ENCODE assay signal across 20 cellular contexts in the genomic region with DNA sequence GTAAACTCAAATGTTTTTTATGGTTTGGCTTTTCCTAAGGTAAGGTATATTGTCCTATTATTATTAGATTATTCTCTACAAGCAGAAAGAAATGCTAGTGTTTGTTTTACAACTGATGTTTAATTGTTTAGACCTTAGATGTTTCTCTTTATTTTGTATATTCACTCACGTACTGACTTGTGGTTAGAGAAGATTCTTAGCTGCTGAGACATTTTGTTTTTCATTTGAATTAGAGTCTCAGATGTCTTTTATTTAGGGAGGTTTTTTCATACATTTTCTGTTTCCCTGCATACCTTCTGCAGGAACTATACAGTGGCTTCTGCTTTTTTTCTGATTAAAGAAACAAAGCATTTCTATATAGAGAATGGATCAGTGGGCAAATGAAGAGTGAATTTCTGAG.
DNase-seq lines count a peak whose midpoint lies in the region; ATAC-seq and TF ChIP-seq lines count a peak whose summit lies in the region.
"Had no signal": no experiment of that assay in that cellular context is flagged by ENCODE, and none has a peak within 500 bp of the region (broad histone marks: within the 10 kb centered on the region; RNA-seq: fewer than 3 reads in every experiment).

No MANE protein-coding gene starts in this region.

- no peaks in the 10 kb centered on the region for H3K27me3 ChIP-seq in SK-N-SH (ENCODE audit: insufficient read depth)
- H3K27me3 ChIP-seq in adipocyte (replicated peaks; ENCODE audit: control insufficient read depth, insufficient read depth, low read length), result no peaks in the 10 kb centered on the region

- no peak for TF ChIP-seq EP300 in SK-N-SH (IDR thresholded peaks at IDR 0.05; ENCODE audit: borderline replicate concordance in 1 of 2, low read depth in 1 of 2, low read length in 1 of 2)

- H3K9me2 ChIP-seq in SK-N-SH, result no peaks in the 10 kb centered on the region

- TF ChIP-seq RAD21 in SK-N-SH (IDR thresholded peaks at IDR 0.05; ENCODE audit: low read length), result no peak

- H3K4me3 ChIP-seq in SK-N-SH (ENCODE audit: low read depth in 2 of 2, low read length in 1 of 2) (no peak overlapping the region), adipocyte (ENCODE audit: low read length) (no peak overlapping the region), fibroblast of mammary gland (ENCODE audit: control insufficient read depth, low read depth, low read length) (no peak overlapping the region)
- H3K4me3 ChIP-seq: A549, GM12878 had no signal

- POLR2A ChIA-PET in SK-N-SH (lab: Yijun Ruan, JAX), result no interaction called here

- no peak overlapping the region for H3K4me2 ChIP-seq in SK-N-SH
- H3K4me2 ChIP-seq: A549 had no signal

- peaks cover 24% of the 10 kb centered on the region for H3F3A ChIP-seq in SK-N-SH (replicated peaks; ENCODE audit: insufficient read depth)

- H3K27ac ChIP-seq in SK-N-SH (ENCODE audit: low read depth in 2 of 2, low read length in 1 of 2), result no peak overlapping the region
- H3K27ac ChIP-seq in substantia nigra (ENCODE audit: low read depth, low read length, poor library complexity, severe bottlenecking), result no peak overlapping the region
- H3K27ac ChIP-seq: 22Rv1, A549, C4-2B had no signal

- 34% methylated on average over 1 of the region's 1 CpG for WGBS in SK-N-SH (ENCODE audit: low lambda C conversion rate)

- DNase-seq in SK-N-SH (no peak), adipocyte (ENCODE audit: low read depth) (peak; percentile 54), fibroblast of mammary gland (ENCODE audit: low read depth) (peak; percentile 41), substantia nigra (lab: John Stamatoyannopoulos, UW) (no peak), NCI-H524 (lab: John Stamatoyannopoulos, UW) (no peak), GM20000 (ENCODE audit: low spot score) (no peak)
- DNase-seq: AML-193; Caco-2; CD4-positive, alpha-beta T cell; GOT3; H7; HFFc6; IMR-90 had no signal

- H3K9me3 ChIP-seq in SK-N-SH (no peaks in the 10 kb centered on the region), adipocyte (ENCODE audit: control insufficient read depth, low read length) (no peaks in the 10 kb centered on the region)
- H3K9me3 ChIP-seq: A549, Caco-2 had no signal

- no peak overlapping the region for H2AFZ ChIP-seq in SK-N-SH (ENCODE audit: low read depth)

- H3K79me2 ChIP-seq in SK-N-SH (ENCODE audit: insufficient read depth), result no peaks in the 10 kb centered on the region

- CTCF ChIA-PET in SK-N-SH (lab: Yijun Ruan, JAX), result no interaction called here

- no peak overlapping the region for H3K9ac ChIP-seq in SK-N-SH
- no peak overlapping the region for H3K9ac ChIP-seq in adipocyte (ENCODE audit: low read length)

- no peaks in the 10 kb centered on the region for H4K20me1 ChIP-seq in SK-N-SH (ENCODE audit: insufficient read depth)

- H3K36me3 ChIP-seq in SK-N-SH (replicated peaks in 1 of 2; ENCODE audit: control insufficient read depth in 1 of 2, insufficient read depth in 2 of 2, low read length in 1 of 2), result no peaks in the 10 kb centered on the region
- no peaks in the 10 kb centered on the region for H3K36me3 ChIP-seq in adipocyte (ENCODE audit: control insufficient read depth, insufficient read depth, low read length, severe bottlenecking)

- TF ChIP-seq CTCF in SK-N-SH (IDR thresholded peaks at IDR 0.05), result no peak
- TF ChIP-seq CTCF in fibroblast of mammary gland (conservative IDR thresholded peaks at IDR 0.05; ENCODE audit: control insufficient read depth, insufficient read depth, low read depth, low read length), result no peak
- no peak for TF ChIP-seq CTCF in GM20000 (IDR thresholded peaks at IDR 0.05; ENCODE audit: extremely low read depth, missing control alignments)

- peaks cover 0 to 5% of the 10 kb centered on the region in 2 experiments; a peak in 2 of 4 replicates for H3K4me1 ChIP-seq in SK-N-SH (ENCODE audit: control insufficient read depth in 1 of 2, insufficient read depth in 2 of 2, low read depth in 1 of 2, low read length in 1 of 2)
- peaks cover 3% of the 10 kb centered on the region for H3K4me1 ChIP-seq in adipocyte (ENCODE audit: control insufficient read depth, insufficient read depth, low read length)
- H3K4me1 ChIP-seq: A549, Caco-2 had no signal

- ATAC-seq in SK-N-SH treated with all-trans-retinoic acid at 6 μM for 48 hours (peak; percentile 35), HG02678 (IDR thresholded peaks at IDR 0.05; ENCODE audit: unreplicated experiment) (no peak)
- ATAC-seq: A549, GM12878, HCT116 had no signal

TF ChIP-seq in SK-N-SH treated with all-trans-retinoic acid at 6 μM for 48 hours, 23 proteins besides CTCF, POLR2A, EP300 and RAD21 (continues in another document):
- TF ChIP-seq ZFP3 (CRISPR knock-in tag; IDR thresholded peaks at IDR 0.05) (no peak), TOX (CRISPR knock-in tag; IDR thresholded peaks at IDR 0.05; ENCODE audit: borderline replicate concordance) (no peak), ZFP30 (CRISPR knock-in tag; IDR thresholded peaks at IDR 0.05) (no peak), ARNTL (CRISPR knock-in tag; IDR thresholded peaks at IDR 0.05; ENCODE audit: borderline replicate concordance, low read depth) (no peak), ZNF565 (CRISPR knock-in tag; conservative IDR thresholded peaks at IDR 0.05; ENCODE audit: low read depth) (no peak), OSR1 (CRISPR knock-in tag; IDR thresholded peaks at IDR 0.05) (no peak), ISL1 (CRISPR knock-in tag; IDR thresholded peaks at IDR 0.05) (no peak), RARB (CRISPR knock-in tag; IDR thresholded peaks at IDR 0.05) (no peak)
- TF ChIP-seq, protein P1, sequence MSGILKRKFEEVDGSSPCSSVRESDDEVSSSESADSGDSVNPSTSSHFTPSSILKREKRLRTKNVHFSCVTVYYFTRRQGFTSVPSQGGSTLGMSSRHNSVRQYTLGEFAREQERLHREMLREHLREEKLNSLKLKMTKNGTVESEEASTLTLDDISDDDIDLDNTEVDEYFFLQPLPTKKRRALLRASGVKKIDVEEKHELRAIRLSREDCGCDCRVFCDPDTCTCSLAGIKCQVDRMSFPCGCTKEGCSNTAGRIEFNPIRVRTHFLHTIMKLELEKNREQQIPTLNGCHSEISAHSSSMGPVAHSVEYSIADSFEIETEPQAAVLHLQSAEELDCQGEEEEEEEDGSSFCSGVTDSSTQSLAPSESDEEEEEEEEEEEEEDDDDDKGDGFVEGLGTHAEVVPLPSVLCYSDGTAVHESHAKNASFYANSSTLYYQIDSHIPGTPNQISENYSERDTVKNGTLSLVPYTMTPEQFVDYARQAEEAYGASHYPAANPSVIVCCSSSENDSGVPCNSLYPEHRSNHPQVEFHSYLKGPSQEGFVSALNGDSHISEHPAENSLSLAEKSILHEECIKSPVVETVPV (CRISPR knock-in tag; IDR thresholded peaks at IDR 0.05), result no peak
- TF ChIP-seq, protein P2, sequence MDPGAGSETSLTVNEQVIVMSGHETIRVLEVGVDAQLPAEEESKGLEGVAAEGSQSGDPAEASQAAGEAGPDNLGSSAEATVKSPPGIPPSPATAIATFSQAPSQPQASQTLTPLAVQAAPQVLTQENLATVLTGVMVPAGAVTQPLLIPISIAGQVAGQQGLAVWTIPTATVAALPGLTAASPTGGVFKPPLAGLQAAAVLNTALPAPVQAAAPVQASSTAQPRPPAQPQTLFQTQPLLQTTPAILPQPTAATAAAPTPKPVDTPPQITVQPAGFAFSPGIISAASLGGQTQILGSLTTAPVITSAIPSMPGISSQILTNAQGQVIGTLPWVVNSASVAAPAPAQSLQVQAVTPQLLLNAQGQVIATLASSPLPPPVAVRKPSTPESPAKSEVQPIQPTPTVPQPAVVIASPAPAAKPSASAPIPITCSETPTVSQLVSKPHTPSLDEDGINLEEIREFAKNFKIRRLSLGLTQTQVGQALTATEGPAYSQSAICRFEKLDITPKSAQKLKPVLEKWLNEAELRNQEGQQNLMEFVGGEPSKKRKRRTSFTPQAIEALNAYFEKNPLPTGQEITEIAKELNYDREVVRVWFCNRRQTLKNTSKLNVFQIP (CRISPR knock-in tag; IDR thresholded peaks at IDR 0.05; ENCODE audit: borderline replicate concordance, low read depth), result no peak

TF ChIP-seq in SK-N-SH, 30 proteins besides CTCF, POLR2A, EP300 and RAD21:
- TF ChIP-seq, protein P3, sequence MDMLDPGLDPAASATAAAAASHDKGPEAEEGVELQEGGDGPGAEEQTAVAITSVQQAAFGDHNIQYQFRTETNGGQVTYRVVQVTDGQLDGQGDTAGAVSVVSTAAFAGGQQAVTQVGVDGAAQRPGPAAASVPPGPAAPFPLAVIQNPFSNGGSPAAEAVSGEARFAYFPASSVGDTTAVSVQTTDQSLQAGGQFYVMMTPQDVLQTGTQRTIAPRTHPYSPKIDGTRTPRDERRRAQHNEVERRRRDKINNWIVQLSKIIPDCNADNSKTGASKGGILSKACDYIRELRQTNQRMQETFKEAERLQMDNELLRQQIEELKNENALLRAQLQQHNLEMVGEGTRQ (IDR thresholded peaks at IDR 0.05; ENCODE audit: borderline replicate concordance, low read depth, low read length), result no peak

Comparison
In these comparisons a context has a peak if more than half of its experiments do, and no peak if none do; other contexts are left out.
1. DNase-seq: peak in adipocyte (single experiment) and fibroblast of mammary gland (single experiment); none in SK-N-SH (single experiment), substantia nigra (0 of 49), NCI-H524 (0 of 2) and GM20000 (single experiment).